ENCODE assay signal across 1 cellular context in genomic region chr2:61853848-61854434, GRCh38.
TF ChIP-seq lines count a peak whose summit lies in the region.

A gene with protein sequence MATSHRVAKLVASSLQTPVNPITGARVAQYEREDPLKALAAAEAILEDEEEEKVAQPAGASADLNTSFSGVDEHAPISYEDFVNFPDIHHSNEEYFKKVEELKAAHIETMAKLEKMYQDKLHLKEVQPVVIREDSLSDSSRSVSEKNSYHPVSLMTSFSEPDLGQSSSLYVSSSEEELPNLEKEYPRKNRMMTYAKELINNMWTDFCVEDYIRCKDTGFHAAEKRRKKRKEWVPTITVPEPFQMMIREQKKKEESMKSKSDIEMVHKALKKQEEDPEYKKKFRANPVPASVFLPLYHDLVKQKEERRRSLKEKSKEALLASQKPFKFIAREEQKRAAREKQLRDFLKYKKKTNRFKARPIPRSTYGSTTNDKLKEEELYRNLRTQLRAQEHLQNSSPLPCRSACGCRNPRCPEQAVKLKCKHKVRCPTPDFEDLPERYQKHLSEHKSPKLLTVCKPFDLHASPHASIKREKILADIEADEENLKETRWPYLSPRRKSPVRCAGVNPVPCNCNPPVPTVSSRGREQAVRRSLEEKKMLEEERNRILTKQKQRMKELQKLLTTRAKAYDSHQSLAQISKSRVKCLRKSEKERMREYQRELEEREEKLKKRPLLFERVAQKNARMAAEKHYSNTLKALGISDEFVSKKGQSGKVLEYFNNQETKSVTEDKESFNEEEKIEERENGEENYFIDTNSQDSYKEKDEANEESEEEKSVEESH (minus strand): TSS chr2:61854060. CDS start chr2:61854041, 19 bp downstream.

TF ChIP-seq in HepG2, 621 proteins besides CTCF, POLR2A, EP300 and RAD21 (continued from another document and continues in another):
- TF ChIP-seq FOXO4 (CRISPR knock-in tag; conservative IDR thresholded peaks at IDR 0.05) (no peak), CENPT (CRISPR knock-in tag; IDR thresholded peaks at IDR 0.05; ENCODE audit: low read depth) (no peak), ASH2L (IDR thresholded peaks at IDR 0.05; ENCODE audit: insufficient read length, low read depth, low read length) (peak; percentile 84), ZNF652 (CRISPR knock-in tag; IDR thresholded peaks at IDR 0.05; ENCODE audit: borderline replicate concordance, low read depth) (no peak), KAT8 (CRISPR knock-in tag; IDR thresholded peaks at IDR 0.05) (peak; percentile 73), SOX13 (IDR thresholded peaks at IDR 0.05) (no peak), SOX13 (CRISPR knock-in tag; conservative IDR thresholded peaks at IDR 0.05 in 1 of 2, IDR thresholded peaks at IDR 0.05 in 1 of 2) (peak in 1 of 2 experiments; percentile 11; a peak in 1 of 4 replicates), REPIN1 (CRISPR knock-in tag; IDR thresholded peaks at IDR 0.05; ENCODE audit: borderline replicate concordance, low read depth) (peak; percentile 60), ZNF225 (CRISPR knock-in tag; IDR thresholded peaks at IDR 0.05) (peak; percentile 85; the same call in 1 of the 2 replicates), KDM2A (CRISPR knock-in tag; IDR thresholded peaks at IDR 0.05; ENCODE audit: borderline replicate concordance, low read depth) (peak; percentile 57; the same call in 1 of the 2 replicates), NFKBIZ (CRISPR knock-in tag; IDR thresholded peaks at IDR 0.05) (no peak), ZMYM3 (CRISPR knock-in tag; IDR thresholded peaks at IDR 0.05) (peak; percentile 6; the same call in 1 of the 2 replicates), ZNF414 (CRISPR knock-in tag; IDR thresholded peaks at IDR 0.05) (no peak; the same call in none of the 2 replicates), CC2D1A (CRISPR knock-in tag; IDR thresholded peaks at IDR 0.05) (0 out of 2 replicates have a peak, but pooled peaks have one; percentile 46), ZNF841 (CRISPR knock-in tag; IDR thresholded peaks at IDR 0.05; ENCODE audit: borderline replicate concordance) (no peak), SRSF4 (IDR thresholded peaks at IDR 0.05; ENCODE audit: low read depth, low read length, poor library complexity, severe bottlenecking) (no peak), TGIF2 (CRISPR knock-in tag; IDR thresholded peaks at IDR 0.05) (peak; percentile 76), ZKSCAN5 (CRISPR knock-in tag; IDR thresholded peaks at IDR 0.05) (peak; percentile 81; the same call in 1 of the 2 replicates), ZNF790 (CRISPR knock-in tag; IDR thresholded peaks at IDR 0.05; ENCODE audit: borderline replicate concordance) (peak; percentile 95; the same call in 1 of the 2 replicates), DNMT1 (CRISPR knock-in tag; IDR thresholded peaks at IDR 0.05) (no peak; the same call in 1 of the 2 replicates), ZFP62 (CRISPR knock-in tag; IDR thresholded peaks at IDR 0.05) (no peak), FOXP4 (CRISPR knock-in tag; IDR thresholded peaks at IDR 0.05) (no peak; the same call in 1 of the 2 replicates), ZFP41 (CRISPR knock-in tag; IDR thresholded peaks at IDR 0.05; ENCODE audit: borderline replicate concordance) (no peak), ESRRA (CRISPR knock-in tag; IDR thresholded peaks at IDR 0.05; ENCODE audit: low read depth) (no peak), ZNF678 (CRISPR knock-in tag; IDR thresholded peaks at IDR 0.05) (no peak), GMEB1 (CRISPR knock-in tag; IDR thresholded peaks at IDR 0.05; ENCODE audit: borderline replicate concordance) (peak; percentile 61; the same call in 1 of the 2 replicates), KLF12 (CRISPR knock-in tag; IDR thresholded peaks at IDR 0.05; ENCODE audit: borderline replicate concordance) (peak; percentile 67; the same call in 1 of the 2 replicates), CEBPG (CRISPR knock-in tag; IDR thresholded peaks at IDR 0.05) (no peak), FOXA3 (CRISPR knock-in tag; IDR thresholded peaks at IDR 0.05) (peak; percentile 20; the same call in 1 of the 2 replicates), SSRP1 (CRISPR knock-in tag; IDR thresholded peaks at IDR 0.05) (no peak), ZNF772 (CRISPR knock-in tag; IDR thresholded peaks at IDR 0.05) (peak; percentile 47), ZNF460 (CRISPR knock-in tag; IDR thresholded peaks at IDR 0.05; ENCODE audit: borderline replicate concordance) (no peak), ZFP82 (CRISPR knock-in tag; IDR thresholded peaks at IDR 0.05; ENCODE audit: borderline replicate concordance) (0 out of 2 replicates have a peak, but pooled peaks have one; percentile 28), SCMH1 (CRISPR knock-in tag; IDR thresholded peaks at IDR 0.05; ENCODE audit: borderline replicate concordance) (no peak), CHCHD3 (CRISPR knock-in tag; IDR thresholded peaks at IDR 0.05) (no peak), HMGA1 (CRISPR knock-in tag; conservative IDR thresholded peaks at IDR 0.05) (no peak), RBM22 (optimal IDR thresholded peaks at IDR 0.05; ENCODE audit: low read length) (peak; percentile 99), PHF20 (CRISPR knock-in tag; IDR thresholded peaks at IDR 0.05) (0 out of 2 replicates have a peak, but pooled peaks have one; percentile 28), HNRNPH1 (optimal IDR thresholded peaks at IDR 0.05; ENCODE audit: low read depth, low read length) (no peak), ZFP91 (CRISPR knock-in tag; IDR thresholded peaks at IDR 0.05; ENCODE audit: borderline replicate concordance) (peak; percentile 85), SOX6 (IDR thresholded peaks at IDR 0.05) (no peak), SOX6 (CRISPR knock-in tag; IDR thresholded peaks at IDR 0.05) (peak; percentile 61), ZNF552 (CRISPR knock-in tag; IDR thresholded peaks at IDR 0.05; ENCODE audit: borderline replicate concordance) (peak; percentile 84; the same call in 1 of the 2 replicates), ZNF746 (CRISPR knock-in tag; IDR thresholded peaks at IDR 0.05) (peak; percentile 36; the same call in 1 of the 2 replicates), ZNF589 (CRISPR knock-in tag; conservative IDR thresholded peaks at IDR 0.05) (0 out of 2 replicates have a peak, but pooled peaks have one; percentile 23), SMAD3 (CRISPR knock-in tag; IDR thresholded peaks at IDR 0.05) (peak; percentile 68), SIN3A (IDR thresholded peaks at IDR 0.05; ENCODE audit: borderline replicate concordance, low read depth, low read length) (peak; percentile 99)
- TF ChIP-seq, protein P1, sequence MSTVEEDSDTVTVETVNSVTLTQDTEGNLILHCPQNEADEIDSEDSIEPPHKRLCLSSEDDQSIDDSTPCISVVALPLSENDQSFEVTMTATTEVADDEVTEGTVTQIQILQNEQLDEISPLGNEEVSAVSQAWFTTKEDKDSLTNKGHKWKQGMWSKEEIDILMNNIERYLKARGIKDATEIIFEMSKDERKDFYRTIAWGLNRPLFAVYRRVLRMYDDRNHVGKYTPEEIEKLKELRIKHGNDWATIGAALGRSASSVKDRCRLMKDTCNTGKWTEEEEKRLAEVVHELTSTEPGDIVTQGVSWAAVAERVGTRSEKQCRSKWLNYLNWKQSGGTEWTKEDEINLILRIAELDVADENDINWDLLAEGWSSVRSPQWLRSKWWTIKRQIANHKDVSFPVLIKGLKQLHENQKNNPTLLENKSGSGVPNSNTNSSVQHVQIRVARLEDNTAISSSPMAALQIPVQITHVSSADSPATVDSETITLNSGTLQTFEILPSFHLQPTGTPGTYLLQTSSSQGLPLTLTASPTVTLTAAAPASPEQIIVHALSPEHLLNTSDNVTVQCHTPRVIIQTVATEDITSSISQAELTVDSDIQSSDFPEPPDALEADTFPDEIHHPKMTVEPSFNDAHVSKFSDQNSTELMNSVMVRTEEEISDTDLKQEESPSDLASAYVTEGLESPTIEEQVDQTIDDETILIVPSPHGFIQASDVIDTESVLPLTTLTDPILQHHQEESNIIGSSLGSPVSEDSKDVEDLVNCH (CRISPR knock-in tag; IDR thresholded peaks at IDR 0.05), result no peak
- TF ChIP-seq, protein P2, sequence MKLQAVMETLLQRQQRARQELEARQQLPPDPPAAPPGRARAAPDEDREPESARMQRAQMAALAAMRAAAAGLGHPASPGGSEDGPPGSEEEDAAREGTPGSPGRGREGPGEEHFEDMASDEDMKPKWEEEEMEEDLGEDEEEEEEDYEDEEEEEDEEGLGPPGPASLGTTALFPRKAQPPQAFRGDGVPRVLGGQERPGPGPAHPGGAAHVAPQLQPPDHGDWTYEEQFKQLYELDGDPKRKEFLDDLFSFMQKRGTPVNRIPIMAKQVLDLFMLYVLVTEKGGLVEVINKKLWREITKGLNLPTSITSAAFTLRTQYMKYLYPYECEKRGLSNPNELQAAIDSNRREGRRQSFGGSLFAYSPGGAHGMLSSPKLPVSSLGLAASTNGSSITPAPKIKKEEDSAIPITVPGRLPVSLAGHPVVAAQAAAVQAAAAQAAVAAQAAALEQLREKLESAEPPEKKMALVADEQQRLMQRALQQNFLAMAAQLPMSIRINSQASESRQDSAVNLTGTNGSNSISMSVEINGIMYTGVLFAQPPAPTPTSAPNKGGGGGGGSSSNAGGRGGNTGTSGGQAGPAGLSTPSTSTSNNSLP (IDR thresholded peaks at IDR 0.05; ENCODE audit: low read depth, low read length), result no peak
- TF ChIP-seq, protein P3, sequence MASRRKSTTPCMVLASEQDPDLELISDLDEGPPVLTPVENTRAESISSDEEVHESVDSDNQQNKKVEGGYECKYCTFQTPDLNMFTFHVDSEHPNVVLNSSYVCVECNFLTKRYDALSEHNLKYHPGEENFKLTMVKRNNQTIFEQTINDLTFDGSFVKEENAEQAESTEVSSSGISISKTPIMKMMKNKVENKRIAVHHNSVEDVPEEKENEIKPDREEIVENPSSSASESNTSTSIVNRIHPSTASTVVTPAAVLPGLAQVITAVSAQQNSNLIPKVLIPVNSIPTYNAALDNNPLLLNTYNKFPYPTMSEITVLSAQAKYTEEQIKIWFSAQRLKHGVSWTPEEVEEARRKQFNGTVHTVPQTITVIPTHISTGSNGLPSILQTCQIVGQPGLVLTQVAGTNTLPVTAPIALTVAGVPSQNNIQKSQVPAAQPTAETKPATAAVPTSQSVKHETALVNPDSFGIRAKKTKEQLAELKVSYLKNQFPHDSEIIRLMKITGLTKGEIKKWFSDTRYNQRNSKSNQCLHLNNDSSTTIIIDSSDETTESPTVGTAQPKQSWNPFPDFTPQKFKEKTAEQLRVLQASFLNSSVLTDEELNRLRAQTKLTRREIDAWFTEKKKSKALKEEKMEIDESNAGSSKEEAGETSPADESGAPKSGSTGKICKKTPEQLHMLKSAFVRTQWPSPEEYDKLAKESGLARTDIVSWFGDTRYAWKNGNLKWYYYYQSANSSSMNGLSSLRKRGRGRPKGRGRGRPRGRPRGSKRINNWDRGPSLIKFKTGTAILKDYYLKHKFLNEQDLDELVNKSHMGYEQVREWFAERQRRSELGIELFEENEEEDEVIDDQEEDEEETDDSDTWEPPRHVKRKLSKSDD (CRISPR knock-in tag; IDR thresholded peaks at IDR 0.05; ENCODE audit: low read depth), result peak; percentile 43; the same call in 1 of the 2 replicates
